In genomic region chr18:3481696-3482210, GRCh38 we compare ENCODE assay signal across 1 cellular context.
TF ChIP-seq lines count a peak whose summit lies in the region.

No MANE protein-coding gene starts in this region.

TF ChIP-seq in endothelial cell of umbilical vein, 7 proteins besides CTCF, POLR2A, EP300 and RAD21 (continued from another document):
- TF ChIP-seq MAX (IDR thresholded peaks at IDR 0.05; ENCODE audit: insufficient read depth, insufficient read length) = no peak
